12 cellular contexts compared by ENCODE assay signal in genomic region chr4:39657465-39657864, GRCh38. TPM values are rescaled to one million over a fixed set of nuclear protein-coding genes. Genes with fewer than 3 reads are reported as not detected.
DNase-seq lines count a peak whose midpoint lies in the region; ATAC-seq, FAIRE-seq and TF ChIP-seq lines count a peak whose summit lies in the region.
"Had no signal": no experiment of that assay in that cellular context is flagged by ENCODE, and none has a peak within 500 bp of the region (broad histone marks: within the 10 kb centered on the region; RNA-seq: fewer than 3 reads in every experiment).

No MANE protein-coding gene starts in this region.

- H3K9me3 Mint-ChIP-seq in WTC11 (no peaks in the 10 kb centered on the region), HFFc6 (no peaks in the 10 kb centered on the region)

- peak; percentile 73 for ATAC-seq in GM21367 (IDR thresholded peaks at IDR 0.05; ENCODE audit: unreplicated experiment)
- peak; percentile 73 for ATAC-seq in HG03108 (IDR thresholded peaks at IDR 0.05; ENCODE audit: unreplicated experiment)
- no peak for ATAC-seq in WTC11

- POLR2A ChIA-PET in WTC11 (lab: Charles Lee), result interaction anchor here (1.0 kb wide), 1 partner anchor 20 kb away, joined by 3 read pairs; no protein-coding TSS in a partner anchor

- H3K27me3 Mint-ChIP-seq in WTC11 (ENCODE audit: low read depth), result no peaks in the 10 kb centered on the region
- no peaks in the 10 kb centered on the region; the same call in 1 of the 2 replicates for H3K27me3 Mint-ChIP-seq in HFFc6 (ENCODE audit: insufficient read depth)

- FAIRE-seq in GM18507 (lab: Jason Lieb, UNC), result peak; percentile 90

- CTCF ChIA-PET in WTC11 (lab: Charles Lee), result interaction anchor here (1.4 kb wide), 1 partner anchor 188 kb away, joined by 5 read pairs; no protein-coding TSS in a partner anchor

- no peaks in the 10 kb centered on the region for H3K36me3 Mint-ChIP-seq in WTC11
- H3K36me3 Mint-ChIP-seq in HFFc6 (ENCODE audit: low read depth), result no peaks in the 10 kb centered on the region

- DNase-seq in GM18507 (ENCODE audit: extremely low spot score, insufficient read length, low read depth) (no peak), WTC11 (ENCODE audit: low spot score) (no peak), HFFc6 (no peak), NCI-H1436 (lab: John Stamatoyannopoulos, UW) (no peak), pons (ENCODE audit: low spot score) (no peak)
- DNase-seq in activated naive CD4-positive, alpha-beta T cell treated with anti-CD3 and anti-CD28 coated beads, Interleukin-2, amount 50 U/mL, for 16 hours, result no peak
- DNase-seq: IMR-90; NCI-H345; stimulated activated CD4-positive, alpha-beta T cell treated with anti-CD3 and anti-CD28 coated beads, Interleukin-2, amount 100 ng/mL, for 48 hours; T-helper 1 cell had no signal

- H3K4me3 Mint-ChIP-seq in WTC11 (no peak overlapping the region), HFFc6 (no peak overlapping the region)

- H3K27ac Mint-ChIP-seq in WTC11 (0 out of 2 replicates have a peak overlapping the region, but pooled peaks have one; percentile 5), HFFc6 (no peak overlapping the region)

- H3K4me1 Mint-ChIP-seq in WTC11 (no peaks in the 10 kb centered on the region), HFFc6 (ENCODE audit: low read depth) (peaks cover 11% of the 10 kb centered on the region)

- TF ChIP-seq CTCF in WTC11 (IDR thresholded peaks at IDR 0.05) (no peak), HFFc6 (IDR thresholded peaks at IDR 0.05) (no peak)

TF ChIP-seq in WTC11, 78 proteins besides CTCF, POLR2A, EP300 and RAD21:
- TF ChIP-seq KAT7 (CRISPR knock-in tag; IDR thresholded peaks at IDR 0.05; ENCODE audit: borderline replicate concordance) (no peak), CBFB (CRISPR knock-in tag; IDR thresholded peaks at IDR 0.05; ENCODE audit: low read depth) (no peak), ARID4B (CRISPR knock-in tag; IDR thresholded peaks at IDR 0.05; ENCODE audit: borderline replicate concordance) (no peak), TP53 (CRISPR knock-in tag; IDR thresholded peaks at IDR 0.05) (no peak), RELA (CRISPR knock-in tag; IDR thresholded peaks at IDR 0.05; ENCODE audit: borderline replicate concordance) (no peak), HMGA2 (CRISPR knock-in tag; IDR thresholded peaks at IDR 0.05) (no peak), USF2 (CRISPR knock-in tag; IDR thresholded peaks at IDR 0.05) (no peak), SOX15 (CRISPR knock-in tag; IDR thresholded peaks at IDR 0.05) (no peak), NR2C2 (CRISPR knock-in tag; IDR thresholded peaks at IDR 0.05) (no peak), ATF3 (CRISPR knock-in tag; conservative IDR thresholded peaks at IDR 0.05) (no peak)
TF ChIP-seq in WTC11: peak in this region for 0.

RNA-seq across cellular contexts. Expression of gene SMIM14, which starts 18.8 kb away (rescaled TPM):
- total RNA-seq in WTC11 (2021), result 32.3 to 40.1 TPM (median 38.5 TPM) in 3 replicates
- total RNA-seq in HFFc6 (2021; fragmentation: NEBNext Ultra II Directional; extraction: Animal tissue kit (Norgen Biotek cat#: 25700)), result 10 to 100 TPM; 26.6 to 35.0 (median 29.2) TPM

RNA-seq across cellular contexts. Expression of gene UBE2K, which starts 40.5 kb away (rescaled TPM):
- total RNA-seq in WTC11 (2021), result 131 to 138 TPM (median 135 TPM) in 3 replicates
- 100 to 1,000 TPM in 2 of 6 experiments, 10 to 100 TPM in 4; 84.8 to 104 (median 90.6) TPM for total RNA-seq in HFFc6 (2021; fragmentation: NEBNext Ultra II Directional; extraction: Animal tissue kit (Norgen Biotek cat#: 25700))
